Comparison of ENCODE assay signal across 8 cellular contexts in genomic region chr16:89489731-89490385, GRCh38. TPM values are rescaled to one million over a fixed set of nuclear protein-coding genes. Genes with fewer than 3 reads are reported as not detected.
A peak's percentile ranks its signal among the peaks of the same experiment; 100 is the strongest.
DNase-seq lines count a peak whose midpoint lies in the region; FAIRE-seq and TF ChIP-seq lines count a peak whose summit lies in the region.

No MANE protein-coding gene starts in this region.

- H3K4me3 ChIP-seq in kidney (ENCODE audit: low read length in 2 of 2) (no peak overlapping the region), testis (peak overlapping the region; percentile 72 to 87)

- peak overlapping the region; percentile 88 for H3K4me3 Mint-ChIP-seq in activated CD4-positive, alpha-beta T cell treated with anti-CD3 and anti-CD28 coated beads, Interleukin-2, amount 10 ng/mL, durations not matched to agents 24 days and 14 days
- peak overlapping the region; percentile 95 for H3K4me3 Mint-ChIP-seq in activated naive CD8-positive, alpha-beta T cell treated with anti-CD3 and anti-CD28 coated beads for 36 hours

- WGBS in testis, 2 donors = 0% methylated on average over 14 of the region's 94 CpGs; no CpG with 5 or more reads in 1 of the 2 donors

- no peak overlapping the region for H3K27ac Mint-ChIP-seq in activated CD4-positive, alpha-beta T cell treated with anti-CD3 and anti-CD28 coated beads, Interleukin-2, amount 10 ng/mL, durations not matched to agents 24 days and 14 days
- peak overlapping the region; percentile 98 for H3K27ac Mint-ChIP-seq in activated naive CD8-positive, alpha-beta T cell treated with anti-CD3 and anti-CD28 coated beads for 36 hours

- DNase-seq in activated CD4-positive, alpha-beta T cell treated with anti-CD3 and anti-CD28 coated beads, Interleukin-2, amount 10 ng/mL, durations not matched to agents 24 days and 14 days = no peak
- no peak for DNase-seq in activated CD4-positive, alpha-beta T cell treated with anti-CD3 and anti-CD28 coated beads for 1 hour
- no peak for DNase-seq in activated naive CD8-positive, alpha-beta T cell treated with anti-CD3 and anti-CD28 coated beads for 36 hours
- DNase-seq in kidney (peak; percentile 81), testis (no peak), D341Med (ENCODE audit: low spot score) (no peak), NCI-H1092 (lab: John Stamatoyannopoulos, UW) (no peak), COR-L47 (lab: John Stamatoyannopoulos, UW) (no peak)

- H3K9me3 ChIP-seq in kidney (ENCODE audit: control insufficient read depth in 1 of 2, low read length in 2 of 2) = no peaks in the 10 kb centered on the region
- no peaks in the 10 kb centered on the region for H3K9me3 ChIP-seq in testis

- no peaks in the 10 kb centered on the region for H3K9me3 Mint-ChIP-seq in activated CD4-positive, alpha-beta T cell treated with anti-CD3 and anti-CD28 coated beads, Interleukin-2, amount 10 ng/mL, durations not matched to agents 24 days and 14 days
- H3K9me3 Mint-ChIP-seq in activated naive CD8-positive, alpha-beta T cell treated with anti-CD3 and anti-CD28 coated beads for 36 hours = no peaks in the 10 kb centered on the region

- H3K4me1 Mint-ChIP-seq in activated CD4-positive, alpha-beta T cell treated with anti-CD3 and anti-CD28 coated beads, Interleukin-2, amount 10 ng/mL, durations not matched to agents 24 days and 14 days = peaks cover 47% of the 10 kb centered on the region
- peaks cover 53% of the 10 kb centered on the region for H3K4me1 Mint-ChIP-seq in activated naive CD8-positive, alpha-beta T cell treated with anti-CD3 and anti-CD28 coated beads for 36 hours

- H3K36me3 ChIP-seq in kidney (ENCODE audit: control insufficient read depth in 1 of 2, insufficient read depth in 2 of 2, low read length in 2 of 2) (no peaks in the 10 kb centered on the region), testis (ENCODE audit: low read depth, missing control alignments) (no peaks in the 10 kb centered on the region)

- intact Hi-C loops in activated CD4-positive, alpha-beta T cell treated with anti-CD3 and anti-CD28 coated beads, Interleukin-2, amount 10 ng/mL, durations not matched to agents 24 days and 14 days (cut with micrococcal nuclease) = loop anchor here (1.0 to 5.0 kb wide), 6 partner anchors 18 to 249 kb away; partner anchors contain the start of genes RPL13 and SPG7
- intact Hi-C loops in kidney (cut with DNase I) = no loop called here
- intact Hi-C loops in testis (cut with DNase I; ENCODE audit: low total_unique reads) = loop anchor here (10.0 kb wide), 1 partner anchor 55 kb away; no protein-coding TSS in a partner anchor

- no peaks in the 10 kb centered on the region for H3K27me3 Mint-ChIP-seq in activated CD4-positive, alpha-beta T cell treated with anti-CD3 and anti-CD28 coated beads, Interleukin-2, amount 10 ng/mL, durations not matched to agents 24 days and 14 days
- peaks cover 5% of the 10 kb centered on the region for H3K27me3 Mint-ChIP-seq in activated naive CD8-positive, alpha-beta T cell treated with anti-CD3 and anti-CD28 coated beads for 36 hours

- peak overlapping the region in 1 of 2 donors; percentile 49 for H3K9ac ChIP-seq in kidney (ENCODE audit: low read length in 2 of 2)

- H3K27ac ChIP-seq in kidney (ENCODE audit: low read depth in 2 of 2, low read length in 2 of 2) = peak overlapping the region; percentile 82 to 88
- H3K27ac ChIP-seq in testis = peak overlapping the region; percentile 86 to 96

- TF ChIP-seq CTCF in kidney (IDR thresholded peaks at IDR 0.05; ENCODE audit: borderline replicate concordance, extremely low read depth, insufficient read depth) (no peak), testis (IDR thresholded peaks at IDR 0.05) (no peak)

- peaks cover 12 to 24% of the 10 kb centered on the region in 2 donors for H3K4me1 ChIP-seq in kidney (ENCODE audit: control insufficient read depth in 1 of 2, insufficient read depth in 1 of 2, low read depth in 1 of 2, low read length in 2 of 2)
- peaks cover 40% of the 10 kb centered on the region for H3K4me1 ChIP-seq in testis

- no peak for FAIRE-seq in kidney (lab: Jason Lieb, UNC)

- no peaks in the 10 kb centered on the region for H3K27me3 ChIP-seq in testis

- H3K36me3 Mint-ChIP-seq in activated CD4-positive, alpha-beta T cell treated with anti-CD3 and anti-CD28 coated beads, Interleukin-2, amount 10 ng/mL, durations not matched to agents 24 days and 14 days (ENCODE audit: low read depth) = peaks cover 10% of the 10 kb centered on the region
- H3K36me3 Mint-ChIP-seq in activated naive CD8-positive, alpha-beta T cell treated with anti-CD3 and anti-CD28 coated beads for 36 hours = peaks cover 37% of the 10 kb centered on the region

- TF ChIP-seq POLR2A in testis (IDR thresholded peaks at IDR 0.05) = no peak

RNA-seq across cellular contexts. Expression of gene ANKRD11, which starts 0.5 kb away (rescaled TPM):
- 152 TPM in 2 replicates for total RNA-seq in activated CD4-positive, alpha-beta T cell treated with anti-CD3 and anti-CD28 coated beads, Interleukin-2, amount 10 ng/mL, durations not matched to agents 24 days and 14 days
- total RNA-seq in activated naive CD8-positive, alpha-beta T cell treated with anti-CD3 and anti-CD28 coated beads for 36 hours = 100 to 1,000 TPM; 129 to 142 TPM
- total RNA-seq in kidney = 154 TPM
- 36.2 TPM for polyA plus RNA-seq in kidney (ENCODE audit: insufficient read depth, low read depth, low replicate concordance)
- 100 to 1,000 TPM; 150 to 187 TPM for total RNA-seq in testis
- 49.7 TPM for polyA plus RNA-seq in testis (ENCODE audit: insufficient read depth, low read depth, low replicate concordance)

RNA-seq across cellular contexts. Expression of gene SPG7, which starts 18.3 kb away (rescaled TPM):
- total RNA-seq in activated CD4-positive, alpha-beta T cell treated with anti-CD3 and anti-CD28 coated beads, Interleukin-2, amount 10 ng/mL, durations not matched to agents 24 days and 14 days = 109 and 110 TPM in 2 replicates
- total RNA-seq in activated naive CD8-positive, alpha-beta T cell treated with anti-CD3 and anti-CD28 coated beads for 36 hours = 10 to 100 TPM; 63.1 to 76.7 TPM
- total RNA-seq in kidney (108 TPM), testis (100 to 1,000 TPM; 275 to 307 TPM)
- polyA plus RNA-seq in kidney (ENCODE audit: insufficient read depth, low read depth, low replicate concordance) (71.0 TPM), testis (ENCODE audit: insufficient read depth, low read depth, low replicate concordance) (97.9 TPM)

Comparison
In these comparisons a context has a peak if more than half of its experiments do, and no peak if none do; other contexts are left out.
1. H3K4me3 ChIP-seq: peak in testis (2 of 2); none in kidney (0 of 2).